In genomic region chr3:99909714-99910508, GRCh38 we compare ENCODE assay signal across 11 cellular contexts.
A peak's percentile ranks its signal among the peaks of the same experiment; 100 is the strongest.
DNase-seq lines count a peak whose midpoint lies in the region; ATAC-seq and TF ChIP-seq lines count a peak whose summit lies in the region.
"Had no signal": no experiment of that assay in that cellular context is flagged by ENCODE, and none has a peak within 500 bp of the region (broad histone marks: within the 10 kb centered on the region; RNA-seq: fewer than 3 reads in every experiment).

No MANE protein-coding gene starts in this region.

- TF ChIP-seq CTCF in AG10803 (conservative IDR thresholded peaks at IDR 0.05; ENCODE audit: low read length) = no peak
- TF ChIP-seq CTCF in brain microvascular endothelial cell (IDR thresholded peaks at IDR 0.05; ENCODE audit: low read depth, low read length, missing control alignments) = no peak
- no peak for TF ChIP-seq CTCF in lower lobe of right lung (IDR thresholded peaks at IDR 0.05)

- H3K4me1 ChIP-seq in lower lobe of right lung = no peaks in the 10 kb centered on the region

- peak overlapping the region; percentile 57 for H3K27ac ChIP-seq in brain microvascular endothelial cell
- no peak overlapping the region for H3K27ac ChIP-seq in lower lobe of right lung

- in situ Hi-C loops in brain microvascular endothelial cell (cut with HindIII; ENCODE audit: low pct_ligation_motif_present, low sequenced_read_pairs) = no loop called here

- no peaks in the 10 kb centered on the region for H3K9me3 ChIP-seq in MG63
- H3K9me3 ChIP-seq in lower lobe of right lung = no peaks in the 10 kb centered on the region

- H3K27me3 ChIP-seq in MG63 = no peaks in the 10 kb centered on the region
- H3K27me3 ChIP-seq in brain microvascular endothelial cell (replicated peaks) = no peaks in the 10 kb centered on the region
- H3K27me3 ChIP-seq in lower lobe of right lung (ENCODE audit: low read depth) = no peaks in the 10 kb centered on the region

- intact Hi-C loops in lower lobe of right lung (cut with DNase I) = no loop called here

- ATAC-seq in lower lobe of right lung (no peak), HG03520 (IDR thresholded peaks at IDR 0.05; ENCODE audit: unreplicated experiment) (no peak)
- ATAC-seq: activated naive CD8-positive, alpha-beta T cell treated with anti-CD3 and anti-CD28 coated beads, Interleukin-2, amount 50 U/mL, for 24 hours had no signal

- DNase-seq in AG10803 (ENCODE audit: low read depth) (peak; percentile 43), MG63 (peak; percentile 50), brain microvascular endothelial cell (peak; percentile 51), kidney glomerular epithelial cell (lab: John Stamatoyannopoulos, UW) (peak; percentile 76), lower lobe of right lung (no peak)
- DNase-seq in activated T-cell treated with anti-CD3 and anti-CD28 coated beads, Interleukin-2, amount 50 U/mL, for 48 hours = no peak
- no peak for DNase-seq in activated CD4-positive, alpha-beta T cell treated with anti-CD3 and anti-CD28 coated beads for 1 hour
- DNase-seq: activated naive CD8-positive, alpha-beta T cell treated with anti-CD3 and anti-CD28 coated beads, Interleukin-2, amount 50 U/mL, for 24 hours; endodermal cell; Karpas-422 had no signal

- no peaks in the 10 kb centered on the region for H3K36me3 ChIP-seq in MG63
- no peaks in the 10 kb centered on the region for H3K36me3 ChIP-seq in brain microvascular endothelial cell (replicated peaks)
- H3K36me3 ChIP-seq in lower lobe of right lung = no peaks in the 10 kb centered on the region

- no peak overlapping the region for H3K4me3 ChIP-seq in AG10803 (ENCODE audit: low read length)
- H3K4me3 ChIP-seq in MG63 = no peak overlapping the region
- no peak overlapping the region for H3K4me3 ChIP-seq in brain microvascular endothelial cell (ENCODE audit: low read depth, low read length)
- H3K4me3 ChIP-seq in lower lobe of right lung = no peak overlapping the region

Comparison
In these comparisons a context has a peak if more than half of its experiments do, and no peak if none do; other contexts are left out.
1. DNase-seq: peak in AG10803 (single experiment), MG63 (single experiment), brain microvascular endothelial cell (single experiment) and kidney glomerular epithelial cell (single experiment); none in lower lobe of right lung (single experiment), activated T-cell treated with anti-CD3 and anti-CD28 coated beads, Interleukin-2, amount 50 U/mL, for 48 hours (0 of 2) and activated CD4-positive, alpha-beta T cell treated with anti-CD3 and anti-CD28 coated beads for 1 hour (single experiment).